8 cellular contexts compared by ENCODE assay signal in genomic region chr11:34053161-34053686, GRCh38. TPM values are rescaled to one million over a fixed set of nuclear protein-coding genes. Genes with fewer than 3 reads are reported as not detected.
DNase-seq lines count a peak whose midpoint lies in the region; ATAC-seq lines count a peak whose summit lies in the region.

No MANE protein-coding gene starts in this region.

- H3K9me3 ChIP-seq in effector memory CD4-positive, alpha-beta T cell (ENCODE audit: control insufficient read depth, low read length) = no peaks in the 10 kb centered on the region
- H3K9me3 ChIP-seq in mesenchymal stem cell (ENCODE audit: control insufficient read depth, low read length) = no peaks in the 10 kb centered on the region

- peak overlapping the region; percentile 0 for H4K8ac ChIP-seq in mesenchymal stem cell (ENCODE audit: low read length)

- H2BK120ac ChIP-seq in mesenchymal stem cell (ENCODE audit: low read depth, low read length) = no peak overlapping the region

- WGBS in mesenchymal stem cell = 1% methylated on average over 13 of the region's 24 CpGs

- no peak overlapping the region for H2AFZ ChIP-seq in mesenchymal stem cell (ENCODE audit: low read depth, low read length)

- peak overlapping the region in 1 of 2 experiments; percentile 42 for H2BK12ac ChIP-seq in mesenchymal stem cell (ENCODE audit: low read length in 2 of 2)

- no peaks in the 10 kb centered on the region for H3K79me1 ChIP-seq in mesenchymal stem cell (replicated peaks; ENCODE audit: low read length, poor library complexity, severe bottlenecking)

- peak overlapping the region; percentile 99 for H3K9ac ChIP-seq in mesenchymal stem cell (ENCODE audit: low read length)

- H3K18ac ChIP-seq in mesenchymal stem cell (ENCODE audit: low read depth in 1 of 2, low read length in 2 of 2) = peak overlapping the region; percentile 92 to 97

- DNase-seq in NK-92 treated with Interleukin-12 subunit alpha and Interleukin-12 subunit beta, amount 100 ng/mL, for 24 hours (lab: John Stamatoyannopoulos, UW) = peak; percentile 71
- DNase-seq in NK-92 (lab: John Stamatoyannopoulos, UW; ENCODE audit: unreplicated experiment) = no peak
- DNase-seq in NCI-H748 treated with DMSO at 0.1 percent for 48 hours (lab: John Stamatoyannopoulos, UW) = peak; percentile 58
- DNase-seq in activated CD8-positive, alpha-beta memory T cell treated with anti-CD3 and anti-CD28 coated beads for 24 hours = peak; percentile 90
- peak; percentile 57 to 71 (median 67) for DNase-seq in effector memory CD4-positive, alpha-beta T cell
- DNase-seq in mesenchymal stem cell = peak; percentile 87
- peak; percentile 50 for DNase-seq in stimulated activated CD8-positive, alpha-beta memory T cell treated with anti-CD3 and anti-CD28 coated beads, Interleukin-15, amount 100 ng/mL, for 1 hour (ENCODE audit: low read depth)

- H4K91ac ChIP-seq in mesenchymal stem cell (ENCODE audit: low read length) = no peak overlapping the region

- peak overlapping the region; percentile 65 for H3K4me2 ChIP-seq in mesenchymal stem cell (ENCODE audit: low read length, poor library complexity, severe bottlenecking)

- peaks cover 3% of the 10 kb centered on the region for H3K36me3 ChIP-seq in effector memory CD4-positive, alpha-beta T cell (ENCODE audit: control insufficient read depth, insufficient read depth, low read length)
- peaks cover 6 to 33% of the 10 kb centered on the region in 2 experiments for H3K36me3 ChIP-seq in mesenchymal stem cell (ENCODE audit: control insufficient read depth in 1 of 2, insufficient read depth in 2 of 2, low read depth in 1 of 2, low read length in 2 of 2)

- peak overlapping the region; percentile 63 for H2AK5ac ChIP-seq in mesenchymal stem cell (ENCODE audit: low read length, severe bottlenecking)

- peak overlapping the region; percentile 100 for H3K27ac ChIP-seq in effector memory CD4-positive, alpha-beta T cell (ENCODE audit: insufficient read depth, low read length, poor library complexity, severe bottlenecking)
- peak overlapping the region; percentile 95 for H3K27ac ChIP-seq in mesenchymal stem cell (ENCODE audit: low read length, poor library complexity, severe bottlenecking)

- H2BK15ac ChIP-seq in mesenchymal stem cell (ENCODE audit: low read depth, poor library complexity, severe bottlenecking) = no peak overlapping the region

- peak overlapping the region; percentile 49 to 97 for H3K4ac ChIP-seq in mesenchymal stem cell (ENCODE audit: low read depth in 1 of 2, low read length in 2 of 2)

- peaks cover 30% of the 10 kb centered on the region for H3K4me1 ChIP-seq in effector memory CD4-positive, alpha-beta T cell (ENCODE audit: control insufficient read depth, insufficient read depth, low read length, poor library complexity, severe bottlenecking)
- peaks cover 5% of the 10 kb centered on the region for H3K4me1 ChIP-seq in mesenchymal stem cell (ENCODE audit: control insufficient read depth, insufficient read depth, low read depth, low read length)

- no peak overlapping the region for H3K23ac ChIP-seq in mesenchymal stem cell (ENCODE audit: low read length in 2 of 2)

- peak overlapping the region; percentile 95 for H3K4me3 ChIP-seq in effector memory CD4-positive, alpha-beta T cell (ENCODE audit: insufficient read depth, low read depth, low read length, poor library complexity, severe bottlenecking)
- H3K4me3 ChIP-seq in mesenchymal stem cell (ENCODE audit: insufficient read depth in 1 of 2, low read depth in 1 of 2, low read length in 2 of 2) = peak overlapping the region; percentile 97 to 100

- peak overlapping the region in 1 of 2 experiments; percentile 44 for H3K14ac ChIP-seq in mesenchymal stem cell (ENCODE audit: low read length in 2 of 2)

- ATAC-seq in HG03196 (IDR thresholded peaks at IDR 0.05; ENCODE audit: unreplicated experiment) = peak; percentile 36

- no peaks in the 10 kb centered on the region for H3K27me3 ChIP-seq in effector memory CD4-positive, alpha-beta T cell (replicated peaks; ENCODE audit: control insufficient read depth, insufficient read depth, low read length, poor library complexity, severe bottlenecking)
- no peaks in the 10 kb centered on the region for H3K27me3 ChIP-seq in mesenchymal stem cell (ENCODE audit: control insufficient read depth in 1 of 2, insufficient read depth in 1 of 2, low read length in 2 of 2)

- H2BK5ac ChIP-seq in mesenchymal stem cell (ENCODE audit: low read depth, low read length, poor library complexity, severe bottlenecking) = no peak overlapping the region

RNA-seq across cellular contexts. Expression of gene CAPRIN1, which starts 1.7 kb away (rescaled TPM):
- polyA plus RNA-seq in mesenchymal stem cell (2013, experiment 1 of 2) = 155 TPM
- 154 TPM for polyA plus RNA-seq in mesenchymal stem cell (2013, experiment 2 of 2)

RNA-seq across cellular contexts. Expression of gene NAT10, which starts 52.2 kb away (rescaled TPM):
- 17.5 TPM for polyA plus RNA-seq in mesenchymal stem cell (2013, experiment 1 of 2)
- polyA plus RNA-seq in mesenchymal stem cell (2013, experiment 2 of 2) = 14.3 TPM
